18 cellular contexts compared by ENCODE assay signal in genomic region chr16:68113059-68113757, GRCh38. TPM values are rescaled to one million over a fixed set of nuclear protein-coding genes. Genes with fewer than 3 reads are reported as not detected.
A peak's percentile ranks its signal among the peaks of the same experiment; 100 is the strongest.
DNase-seq lines count a peak whose midpoint lies in the region; ATAC-seq and TF ChIP-seq lines count a peak whose summit lies in the region.
"Had no signal": no experiment of that assay in that cellular context is flagged by ENCODE, and none has a peak within 500 bp of the region (broad histone marks: within the 10 kb centered on the region; RNA-seq: fewer than 3 reads in every experiment).

No MANE protein-coding gene starts in this region.

- H3K36me3 ChIP-seq in gastrocnemius medialis = no peaks in the 10 kb centered on the region
- no peaks in the 10 kb centered on the region for H3K36me3 ChIP-seq in OCI-LY7 (ENCODE audit: insufficient read depth, low read length)
- H3K36me3 ChIP-seq: stomach had no signal

- H3K9me2 ChIP-seq in OCI-LY7 (ENCODE audit: insufficient read depth, low read length) = no peaks in the 10 kb centered on the region

- DNase-seq in activated CD8-positive, alpha-beta T cell treated with anti-CD3 and anti-CD28 coated beads for 36 hours = no peak
- DNase-seq in activated CD8-positive, alpha-beta T cell treated with anti-CD3 and anti-CD28 coated beads, Interleukin-2, amount 10 ng/mL, durations not matched to agents 7 days and 5 days = no peak
- peak; percentile 59 for DNase-seq in SW480 (ENCODE audit: low spot score)
- DNase-seq in endothelial cell (ENCODE audit: low spot score) = no peak
- DNase-seq in gastrocnemius medialis = no peak
- DNase-seq in OCI-LY7 (ENCODE audit: low spot score) = no peak
- DNase-seq: activated CD4-positive, CD25-positive, alpha-beta regulatory T cell; activated naive CD4-positive, alpha-beta T cell treated with anti-CD3 and anti-CD28 coated beads, Interleukin-2, amount 10 ng/mL, durations not matched to agents 7 days and 5 days; cortex of kidney; foreskin fibroblast; IMR-90; NCI-H2081; right cardiac atrium; Right ventricle myocardium superior; stomach had no signal

- H3K4me1 Mint-ChIP-seq in activated CD8-positive, alpha-beta T cell treated with anti-CD3 and anti-CD28 coated beads for 36 hours (ENCODE audit: low read depth) = peaks cover 86% of the 10 kb centered on the region
- peaks cover 72% of the 10 kb centered on the region for H3K4me1 Mint-ChIP-seq in activated CD8-positive, alpha-beta T cell treated with anti-CD3 and anti-CD28 coated beads, Interleukin-2, amount 10 ng/mL, durations not matched to agents 7 days and 5 days (ENCODE audit: low read depth)
- H3K4me1 Mint-ChIP-seq in endothelial cell (ENCODE audit: unreplicated experiment) = no peaks in the 10 kb centered on the region
- H3K4me1 Mint-ChIP-seq: brain had no signal

- H3K9me3 Mint-ChIP-seq in activated CD8-positive, alpha-beta T cell treated with anti-CD3 and anti-CD28 coated beads for 36 hours = peaks cover 31% of the 10 kb centered on the region
- peaks cover 27% of the 10 kb centered on the region for H3K9me3 Mint-ChIP-seq in activated CD8-positive, alpha-beta T cell treated with anti-CD3 and anti-CD28 coated beads, Interleukin-2, amount 10 ng/mL, durations not matched to agents 7 days and 5 days (ENCODE audit: insufficient read depth)
- H3K9me3 Mint-ChIP-seq in endothelial cell (ENCODE audit: unreplicated experiment) = peaks cover 5% of the 10 kb centered on the region

- POLR2A ChIA-PET in activated CD8-positive, alpha-beta T cell treated with anti-CD3 and anti-CD28 coated beads for 36 hours (lab: Charles Lee) = no interaction called here
- POLR2A ChIA-PET in activated CD8-positive, alpha-beta T cell treated with anti-CD3 and anti-CD28 coated beads, Interleukin-2, amount 10 ng/mL, durations not matched to agents 7 days and 5 days (lab: Charles Lee) = no interaction called here
- POLR2A ChIA-PET in OCI-LY7 (lab: Charles Lee) = interaction anchor here (0.6 to 1.2 kb wide), 5 partner anchors 11 to 1018 kb away, joined by 3 to 6 read pairs (median 4); no protein-coding TSS in a partner anchor

- no peak for TF ChIP-seq POLR2A in gastrocnemius medialis (IDR thresholded peaks at IDR 0.05)

- H3K4me3 ChIP-seq in gastrocnemius medialis = no peak overlapping the region
- no peak overlapping the region for H3K4me3 ChIP-seq in OCI-LY7 (ENCODE audit: low read depth, low read length, poor library complexity, severe bottlenecking)
- H3K4me3 ChIP-seq: stomach had no signal

- H3K4me3 Mint-ChIP-seq in activated CD8-positive, alpha-beta T cell treated with anti-CD3 and anti-CD28 coated beads for 36 hours = no peak overlapping the region
- no peak overlapping the region for H3K4me3 Mint-ChIP-seq in activated CD8-positive, alpha-beta T cell treated with anti-CD3 and anti-CD28 coated beads, Interleukin-2, amount 10 ng/mL, durations not matched to agents 7 days and 5 days
- H3K4me3 Mint-ChIP-seq in endothelial cell (ENCODE audit: unreplicated experiment) = peak overlapping the region; percentile 0
- H3K4me3 Mint-ChIP-seq: activated naive CD4-positive, alpha-beta T cell treated with anti-CD3 and anti-CD28 coated beads, Interleukin-2, amount 10 ng/mL, durations not matched to agents 7 days and 5 days; brain had no signal

- H3K27ac ChIP-seq in gastrocnemius medialis = peak overlapping the region in 3 of 4 donors; percentile 4 to 30 (median 9)
- H3K27ac ChIP-seq in OCI-LY7 (ENCODE audit: low read depth, low read length, poor library complexity, severe bottlenecking) = no peak overlapping the region
- H3K27ac ChIP-seq: stomach had no signal

- H3K4me2 ChIP-seq in OCI-LY7 (ENCODE audit: low read length) = no peak overlapping the region

- BruUV-seq in OCI-LY7 (replicated peaks; lab: Mats Ljungman, UMichigan) = no TSS peak

- H4K20me1 ChIP-seq in OCI-LY7 (ENCODE audit: insufficient read depth, low read length) = peaks cover 26% of the 10 kb centered on the region

- H3K27me3 Mint-ChIP-seq in activated CD8-positive, alpha-beta T cell treated with anti-CD3 and anti-CD28 coated beads for 36 hours = no peaks in the 10 kb centered on the region
- no peaks in the 10 kb centered on the region for H3K27me3 Mint-ChIP-seq in activated CD8-positive, alpha-beta T cell treated with anti-CD3 and anti-CD28 coated beads, Interleukin-2, amount 10 ng/mL, durations not matched to agents 7 days and 5 days (ENCODE audit: low read depth)
- H3K27me3 Mint-ChIP-seq in endothelial cell (ENCODE audit: unreplicated experiment) = no peaks in the 10 kb centered on the region
- H3K27me3 Mint-ChIP-seq: activated naive CD4-positive, alpha-beta T cell treated with anti-CD3 and anti-CD28 coated beads, Interleukin-2, amount 10 ng/mL, durations not matched to agents 7 days and 5 days; brain had no signal

- in situ Hi-C loops in gastrocnemius medialis (cut with MboI; ENCODE audit: low sequenced_read_pairs in 4 of 4) = no loop called here

- H2AFZ ChIP-seq in OCI-LY7 (ENCODE audit: low read length) = no peak overlapping the region

- H3K27me3 ChIP-seq in gastrocnemius medialis = no peaks in the 10 kb centered on the region
- H3K27me3 ChIP-seq: stomach had no signal

- H3K79me2 ChIP-seq in OCI-LY7 (ENCODE audit: insufficient read depth, low read depth, low read length) = peaks cover 98% of the 10 kb centered on the region

- no peak for ATAC-seq in activated CD8-positive, alpha-beta T cell treated with anti-CD3 and anti-CD28 coated beads for 36 hours
- ATAC-seq in activated CD8-positive, alpha-beta T cell treated with anti-CD3 and anti-CD28 coated beads, Interleukin-2, amount 10 ng/mL, durations not matched to agents 7 days and 5 days = no peak
- ATAC-seq in gastrocnemius medialis (no peak), GM21737 (IDR thresholded peaks at IDR 0.05; ENCODE audit: unreplicated experiment) (no peak), GM18907 (IDR thresholded peaks at IDR 0.05; ENCODE audit: unreplicated experiment) (no peak)

- peak overlapping the region; percentile 73 for H3K27ac Mint-ChIP-seq in activated CD8-positive, alpha-beta T cell treated with anti-CD3 and anti-CD28 coated beads for 36 hours
- no peak overlapping the region for H3K27ac Mint-ChIP-seq in activated CD8-positive, alpha-beta T cell treated with anti-CD3 and anti-CD28 coated beads, Interleukin-2, amount 10 ng/mL, durations not matched to agents 7 days and 5 days
- no peak overlapping the region for H3K27ac Mint-ChIP-seq in endothelial cell (ENCODE audit: unreplicated experiment)
- H3K27ac Mint-ChIP-seq: activated naive CD4-positive, alpha-beta T cell treated with anti-CD3 and anti-CD28 coated beads, Interleukin-2, amount 10 ng/mL, durations not matched to agents 7 days and 5 days; brain had no signal

- H3K9me3 ChIP-seq in gastrocnemius medialis (no peaks in the 10 kb centered on the region), OCI-LY7 (ENCODE audit: low read length) (peaks cover 17% of the 10 kb centered on the region; the same call in 1 of the 2 replicates)

- peaks cover 42% of the 10 kb centered on the region for H3K36me3 Mint-ChIP-seq in activated CD8-positive, alpha-beta T cell treated with anti-CD3 and anti-CD28 coated beads for 36 hours (ENCODE audit: low read depth)
- peaks cover 41% of the 10 kb centered on the region for H3K36me3 Mint-ChIP-seq in activated CD8-positive, alpha-beta T cell treated with anti-CD3 and anti-CD28 coated beads, Interleukin-2, amount 10 ng/mL, durations not matched to agents 7 days and 5 days (ENCODE audit: low read depth)
- peaks cover 24% of the 10 kb centered on the region for H3K36me3 Mint-ChIP-seq in endothelial cell (ENCODE audit: low read depth, unreplicated experiment)

- intact Hi-C loops in activated CD8-positive, alpha-beta T cell treated with anti-CD3 and anti-CD28 coated beads for 36 hours (cut with micrococcal nuclease) = no loop called here
- intact Hi-C loops in gastrocnemius medialis (cut with DNase I; ENCODE audit: low total_unique reads) = no loop called here
- intact Hi-C loops in OCI-LY7 (cut with micrococcal nuclease; ENCODE audit: unreplicated experiment) = no loop called here

- H3K4me1 ChIP-seq in gastrocnemius medialis (peaks cover 33 to 42% of the 10 kb centered on the region in 2 donors), OCI-LY7 (ENCODE audit: insufficient read depth, low read length, poor library complexity, severe bottlenecking) (peaks cover 17% of the 10 kb centered on the region)

- TF ChIP-seq CTCF in activated CD8-positive, alpha-beta T cell treated with anti-CD3 and anti-CD28 coated beads for 36 hours (IDR thresholded peaks at IDR 0.05) = no peak
- TF ChIP-seq CTCF in endothelial cell (IDR thresholded peaks at IDR 0.05; ENCODE audit: unreplicated experiment) (no peak), gastrocnemius medialis (IDR thresholded peaks at IDR 0.05 in 4 of 5, conservative IDR thresholded peaks at IDR 0.05 in 1 of 5) (no peak), OCI-LY7 (conservative IDR thresholded peaks at IDR 0.05; ENCODE audit: low read length) (no peak)

- CTCF ChIA-PET in activated CD8-positive, alpha-beta T cell treated with anti-CD3 and anti-CD28 coated beads for 36 hours (lab: Charles Lee) = interaction anchor here (0.8 to 1.3 kb wide), 3 partner anchors 20 to 21 kb away, joined by 3 to 4 read pairs (median 3); no protein-coding TSS in a partner anchor
- CTCF ChIA-PET in activated CD8-positive, alpha-beta T cell treated with anti-CD3 and anti-CD28 coated beads, Interleukin-2, amount 10 ng/mL, durations not matched to agents 7 days and 5 days (lab: Charles Lee) = interaction anchor here (1.6 to 2.0 kb wide), 2 partner anchors 10 to 20 kb away, joined by 3 to 8 read pairs; no protein-coding TSS in a partner anchor
- CTCF ChIA-PET in OCI-LY7 (lab: Charles Lee; ENCODE audit: unreplicated experiment) = no interaction called here

RNA-seq across cellular contexts. Expression of gene NFATC3, which starts 28.0 kb away (rescaled TPM):
- total RNA-seq in activated CD8-positive, alpha-beta T cell treated with anti-CD3 and anti-CD28 coated beads for 36 hours = 100 to 1,000 TPM; 102 to 104 TPM
- 100 to 1,000 TPM; 166 to 169 TPM for total RNA-seq in activated CD8-positive, alpha-beta T cell treated with anti-CD3 and anti-CD28 coated beads, Interleukin-2, amount 10 ng/mL, durations not matched to agents 7 days and 5 days
- total RNA-seq in endothelial cell (ENCODE audit: unreplicated experiment) = 38.4 TPM
- 10 to 100 TPM; 47.9 to 72.7 (median 70.7) TPM for total RNA-seq in gastrocnemius medialis
- total RNA-seq in OCI-LY7 (2014; rRNA removed; shearing (Covaris generic)) = 60.9 and 73.4 TPM in 2 replicates
- 76.0 and 91.7 TPM in 2 replicates for total RNA-seq in OCI-LY7 (2022)
